Comparison of ENCODE assay signal across 8 cellular contexts in genomic region chr1:223142795-223143759, GRCh38. TPM values are rescaled to one million over a fixed set of nuclear protein-coding genes. Genes with fewer than 3 reads are reported as not detected.
DNase-seq lines count a peak whose midpoint lies in the region; ATAC-seq and TF ChIP-seq lines count a peak whose summit lies in the region.

Gene TLR5 (minus strand): TSS chr1:223143248. CDS start chr1:223113031, 30,217 bp downstream.

- H3K4me2 ChIP-seq in KMS-11 (peak within 1 kb of the TSS; percentile 85), neural progenitor cell (peak within 1 kb of the TSS; percentile 76)

- intact Hi-C loops in activated T-helper 2 cell treated with anti-CD3 and anti-CD28 coated beads, Interferon-gamma antibody, Interleukin-2, Interleukin-4, amounts not matched to agents 10 μg/mL and 5 μg/mL and 100 μg/mL, durations not matched to agents 14 hours and 24 hours and 36 hours (cut with micrococcal nuclease) = loop anchor here (2.0 to 5.0 kb wide), 3 partner anchors 48 to 219 kb away; partner anchors contain the start of gene SUSD4

- H3K4me1 ChIP-seq in KMS-11 (ENCODE audit: low read depth, poor library complexity, severe bottlenecking) (peaks cover 26% of the 10 kb centered on the region), foreskin keratinocyte (no peaks in the 10 kb centered on the region), neural progenitor cell (peaks cover 3% of the 10 kb centered on the region), stomach smooth muscle (ENCODE audit: control insufficient read depth, insufficient read depth, low read length) (peaks cover 22% of the 10 kb centered on the region)

- H3K36me3 ChIP-seq in KMS-11 (ENCODE audit: insufficient read depth) = no peaks in the 10 kb centered on the region
- H3K36me3 ChIP-seq in neural progenitor cell = no peaks in the 10 kb centered on the region
- no peaks in the 10 kb centered on the region for H3K36me3 ChIP-seq in stomach smooth muscle (ENCODE audit: control insufficient read depth in 2 of 2, insufficient read depth in 2 of 2, low read length in 2 of 2)

- ATAC-seq in GM21723 (IDR thresholded peaks at IDR 0.05; ENCODE audit: unreplicated experiment) (peak; percentile 95), foreskin keratinocyte (peak; percentile 87)

- peak within 1 kb of the TSS; percentile 81 for H3K4me3 ChIP-seq in KMS-11 (IDR thresholded peaks at IDR 0.05; ENCODE audit: insufficient read depth, low read depth, low read length)
- peak within 1 kb of the TSS; percentile 59 for H3K4me3 ChIP-seq in neural progenitor cell
- peak within 1 kb of the TSS; percentile 44 to 76 for H3K4me3 ChIP-seq in stomach smooth muscle (ENCODE audit: low read length in 2 of 2)

- CTCF ChIA-PET in RWPE1 (lab: Yijun Ruan, JAX) = interaction anchor here (0.6 to 2.2 kb wide), 5 partner anchors 10 to 268 kb away, joined by 3 to 8 read pairs (median 3); partner anchors contain the start of gene SUSD4

- peaks cover 20% of the 10 kb centered on the region for H3F3A ChIP-seq in neural progenitor cell (ENCODE audit: low read depth)

- no peaks in the 10 kb centered on the region for H3K9me3 ChIP-seq in neural progenitor cell (ENCODE audit: low read depth)
- H3K9me3 ChIP-seq in stomach smooth muscle (ENCODE audit: control insufficient read depth in 2 of 2, low read length in 2 of 2) = peaks cover under 1 to 5% of the 10 kb centered on the region in 2 donors

- H3K4me1 Mint-ChIP-seq in activated T-helper 2 cell treated with anti-CD3 and anti-CD28 coated beads, Interferon-gamma antibody, Interleukin-2, Interleukin-4, amounts not matched to agents 10 μg/mL and 5 μg/mL and 100 μg/mL, durations not matched to agents 14 hours and 24 hours and 36 hours (ENCODE audit: low read depth) = peaks cover 9% of the 10 kb centered on the region
- peaks cover 9% of the 10 kb centered on the region for H3K4me1 Mint-ChIP-seq in neural progenitor cell

- H3K27me3 ChIP-seq in KMS-11 (ENCODE audit: insufficient read depth, low read depth) = no peaks in the 10 kb centered on the region
- peaks cover 13% of the 10 kb centered on the region for H3K27me3 ChIP-seq in foreskin keratinocyte
- peaks cover 18% of the 10 kb centered on the region for H3K27me3 ChIP-seq in neural progenitor cell
- H3K27me3 ChIP-seq in stomach smooth muscle (ENCODE audit: control insufficient read depth in 1 of 2, insufficient read depth in 2 of 2, low read length in 2 of 2) = no peaks in the 10 kb centered on the region

- H3K79me2 ChIP-seq in KMS-11 (ENCODE audit: insufficient read depth, low read depth) (no peaks in the 10 kb centered on the region), neural progenitor cell (ENCODE audit: low read depth) (no peaks in the 10 kb centered on the region)

- peak within 1 kb of the TSS; percentile 82 for H2AFZ ChIP-seq in KMS-11 (ENCODE audit: low read depth)
- H2AFZ ChIP-seq in neural progenitor cell (replicated peaks) = peak within 1 kb of the TSS; percentile 91

- no peaks in the 10 kb centered on the region for H4K20me1 ChIP-seq in KMS-11 (ENCODE audit: insufficient read depth)
- no peaks in the 10 kb centered on the region for H4K20me1 ChIP-seq in neural progenitor cell (ENCODE audit: low read depth)

- DNase-seq in DMS53 treated with DMSO at 0.1 percent for 48 hours (lab: John Stamatoyannopoulos, UW; ENCODE audit: unreplicated experiment) (peak; percentile 84), RWPE1 (ENCODE audit: low spot score) (peak; percentile 81), foreskin keratinocyte (peak in 1 of 2 donors; percentile 43), neural progenitor cell (ENCODE audit: low spot score) (peak; percentile 91)
- peak; percentile 84 for DNase-seq in activated T-helper 2 cell treated with anti-CD3 and anti-CD28 coated beads, Interferon-gamma antibody, Interleukin-2, Interleukin-4, amounts not matched to agents 10 μg/mL and 5 μg/mL and 100 μg/mL, durations not matched to agents 14 hours and 24 hours and 36 hours (ENCODE audit: low spot score)

- H3K9me3 Mint-ChIP-seq in activated T-helper 2 cell treated with anti-CD3 and anti-CD28 coated beads, Interferon-gamma antibody, Interleukin-2, Interleukin-4, amounts not matched to agents 10 μg/mL and 5 μg/mL and 100 μg/mL, durations not matched to agents 14 hours and 24 hours and 36 hours = peaks cover 18% of the 10 kb centered on the region
- peaks cover 11% of the 10 kb centered on the region for H3K9me3 Mint-ChIP-seq in neural progenitor cell

- H3K36me3 Mint-ChIP-seq in activated T-helper 2 cell treated with anti-CD3 and anti-CD28 coated beads, Interferon-gamma antibody, Interleukin-2, Interleukin-4, amounts not matched to agents 10 μg/mL and 5 μg/mL and 100 μg/mL, durations not matched to agents 14 hours and 24 hours and 36 hours (ENCODE audit: low read depth) = no peaks in the 10 kb centered on the region
- no peaks in the 10 kb centered on the region for H3K36me3 Mint-ChIP-seq in neural progenitor cell

- TF ChIP-seq CTCF in KMS-11 (conservative IDR thresholded peaks at IDR 0.05; ENCODE audit: low read depth, low read length) = peak; percentile 83
- peak; percentile 79 for TF ChIP-seq CTCF in RWPE1 (conservative IDR thresholded peaks at IDR 0.05; ENCODE audit: low read depth)
- peak; percentile 68 for TF ChIP-seq CTCF in foreskin keratinocyte (conservative IDR thresholded peaks at IDR 0.05)
- peak; percentile 73 for TF ChIP-seq CTCF in neural progenitor cell (IDR thresholded peaks at IDR 0.05)

- H3K27ac ChIP-seq in KMS-11 (peak within 1 kb of the TSS; percentile 59), RWPE1 (peak within 1 kb of the TSS; percentile 31; the same call in 1 of the 2 replicates), foreskin keratinocyte (no peak within 1 kb of the TSS), neural progenitor cell (no peak within 1 kb of the TSS), stomach smooth muscle (ENCODE audit: low read length) (peak within 1 kb of the TSS; percentile 53)

- H3K27me3 Mint-ChIP-seq in activated T-helper 2 cell treated with anti-CD3 and anti-CD28 coated beads, Interferon-gamma antibody, Interleukin-2, Interleukin-4, amounts not matched to agents 10 μg/mL and 5 μg/mL and 100 μg/mL, durations not matched to agents 14 hours and 24 hours and 36 hours (ENCODE audit: low read depth) = peaks cover 7% of the 10 kb centered on the region
- peaks cover 9% of the 10 kb centered on the region for H3K27me3 Mint-ChIP-seq in neural progenitor cell (ENCODE audit: insufficient read depth, low read depth)

- H3K4me3 Mint-ChIP-seq in activated T-helper 2 cell treated with anti-CD3 and anti-CD28 coated beads, Interferon-gamma antibody, Interleukin-2, Interleukin-4, amounts not matched to agents 10 μg/mL and 5 μg/mL and 100 μg/mL, durations not matched to agents 14 hours and 24 hours and 36 hours (ENCODE audit: low read depth) = peak within 1 kb of the TSS; percentile 66
- H3K4me3 Mint-ChIP-seq in neural progenitor cell = peak within 1 kb of the TSS; percentile 83

- peak within 1 kb of the TSS; percentile 48 for H3K9ac ChIP-seq in KMS-11
- no peak within 1 kb of the TSS for H3K9ac ChIP-seq in neural progenitor cell
- H3K9ac ChIP-seq in stomach smooth muscle (ENCODE audit: low read length in 2 of 2) = peak within 1 kb of the TSS; percentile 45 to 73

- POLR2A ChIA-PET in RWPE1 (lab: Yijun Ruan, JAX; ENCODE audit: low non-redundant PET) = no interaction called here

- peak within 1 kb of the TSS; percentile 16 for H3K27ac Mint-ChIP-seq in activated T-helper 2 cell treated with anti-CD3 and anti-CD28 coated beads, Interferon-gamma antibody, Interleukin-2, Interleukin-4, amounts not matched to agents 10 μg/mL and 5 μg/mL and 100 μg/mL, durations not matched to agents 14 hours and 24 hours and 36 hours
- H3K27ac Mint-ChIP-seq in neural progenitor cell = no peak within 1 kb of the TSS

RNA-seq across cellular contexts. Expression of gene TLR5, which starts in this region (rescaled TPM):
- 0.34 and 0.41 TPM in 2 replicates for total RNA-seq in activated T-helper 2 cell treated with anti-CD3 and anti-CD28 coated beads, Interferon-gamma antibody, Interleukin-2, Interleukin-4, amounts not matched to agents 10 μg/mL and 5 μg/mL and 100 μg/mL, durations not matched to agents 14 hours and 24 hours and 36 hours
- 0.32 and 1.1 TPM in 2 replicates for total RNA-seq in foreskin keratinocyte
- polyA plus RNA-seq in foreskin keratinocyte = 0.18 TPM in 2 replicates
- total RNA-seq in neural progenitor cell (ENCODE audit: low replicate concordance) = 0.30 and 0.68 TPM in 2 replicates

Comparison
In these comparisons a context has a peak if more than half of its experiments do, and no peak if none do; other contexts are left out.
1. Peak in DNase-seq in activated T-helper 2 cell treated with anti-CD3 and anti-CD28 coated beads, Interferon-gamma antibody, Interleukin-2, Interleukin-4, amounts not matched to agents 10 μg/mL and 5 μg/mL and 100 μg/mL, durations not matched to agents 14 hours and 24 hours and 36 hours; RNA of the gene not detected or under 1 TPM.
2. Peak in DNase-seq, H3K4me3 ChIP-seq and H3K4me2 ChIP-seq in neural progenitor cell; RNA of the gene not detected or under 1 TPM.
3. H3K27ac ChIP-seq: peak in KMS-11 (single experiment), RWPE1 (single experiment) and stomach smooth muscle (single experiment); none in foreskin keratinocyte (single experiment) and neural progenitor cell (single experiment).
4. Peak in every context shown above with its lines, with median percentiles within 50 percentile points of each other: H3K4me3 ChIP-seq and CTCF ChIP-seq.